In the genomic region with DNA sequence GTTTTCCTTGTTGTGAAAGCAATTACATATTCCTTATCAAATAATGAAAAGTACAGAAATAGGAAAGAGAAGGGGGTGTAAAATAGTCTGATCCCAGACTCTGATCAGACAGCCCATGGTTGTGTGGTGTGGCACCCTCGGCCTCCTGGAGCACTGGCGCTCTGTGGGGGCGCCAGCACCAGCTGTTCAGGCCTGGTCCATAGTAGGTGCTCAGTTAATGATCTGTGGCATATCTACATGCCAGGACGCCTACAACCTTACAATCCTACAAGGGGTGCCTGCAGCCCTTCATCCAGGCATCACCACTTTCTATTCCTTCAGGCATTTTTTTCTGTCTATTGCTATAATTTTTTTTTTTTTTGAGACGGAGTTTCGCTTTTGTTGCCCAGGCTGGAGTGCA, we compare ENCODE assay signal across 2 cellular contexts.
TF ChIP-seq lines count a peak whose summit lies in the region.

No MANE protein-coding gene starts in this region.

TF ChIP-seq in liver, 16 proteins besides CTCF, POLR2A, EP300 and RAD21:
- TF ChIP-seq JUND (IDR thresholded peaks at IDR 0.05) (no peak), RXRA (IDR thresholded peaks at IDR 0.05) (no peak), SP1 (IDR thresholded peaks at IDR 0.05) (no peak), TAF1 (conservative IDR thresholded peaks at IDR 0.05) (no peak), GABPA (IDR thresholded peaks at IDR 0.05 in 1 of 2, conservative IDR thresholded peaks at IDR 0.05 in 1 of 2) (no peak), EGR1 (IDR thresholded peaks at IDR 0.05; ENCODE audit: low read depth in 2 of 2) (no peak)
- TF ChIP-seq, protein P1, sequence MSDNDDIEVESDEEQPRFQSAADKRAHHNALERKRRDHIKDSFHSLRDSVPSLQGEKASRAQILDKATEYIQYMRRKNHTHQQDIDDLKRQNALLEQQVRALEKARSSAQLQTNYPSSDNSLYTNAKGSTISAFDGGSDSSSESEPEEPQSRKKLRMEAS (IDR thresholded peaks at IDR 0.05), result no peak
- TF ChIP-seq, protein P2, sequence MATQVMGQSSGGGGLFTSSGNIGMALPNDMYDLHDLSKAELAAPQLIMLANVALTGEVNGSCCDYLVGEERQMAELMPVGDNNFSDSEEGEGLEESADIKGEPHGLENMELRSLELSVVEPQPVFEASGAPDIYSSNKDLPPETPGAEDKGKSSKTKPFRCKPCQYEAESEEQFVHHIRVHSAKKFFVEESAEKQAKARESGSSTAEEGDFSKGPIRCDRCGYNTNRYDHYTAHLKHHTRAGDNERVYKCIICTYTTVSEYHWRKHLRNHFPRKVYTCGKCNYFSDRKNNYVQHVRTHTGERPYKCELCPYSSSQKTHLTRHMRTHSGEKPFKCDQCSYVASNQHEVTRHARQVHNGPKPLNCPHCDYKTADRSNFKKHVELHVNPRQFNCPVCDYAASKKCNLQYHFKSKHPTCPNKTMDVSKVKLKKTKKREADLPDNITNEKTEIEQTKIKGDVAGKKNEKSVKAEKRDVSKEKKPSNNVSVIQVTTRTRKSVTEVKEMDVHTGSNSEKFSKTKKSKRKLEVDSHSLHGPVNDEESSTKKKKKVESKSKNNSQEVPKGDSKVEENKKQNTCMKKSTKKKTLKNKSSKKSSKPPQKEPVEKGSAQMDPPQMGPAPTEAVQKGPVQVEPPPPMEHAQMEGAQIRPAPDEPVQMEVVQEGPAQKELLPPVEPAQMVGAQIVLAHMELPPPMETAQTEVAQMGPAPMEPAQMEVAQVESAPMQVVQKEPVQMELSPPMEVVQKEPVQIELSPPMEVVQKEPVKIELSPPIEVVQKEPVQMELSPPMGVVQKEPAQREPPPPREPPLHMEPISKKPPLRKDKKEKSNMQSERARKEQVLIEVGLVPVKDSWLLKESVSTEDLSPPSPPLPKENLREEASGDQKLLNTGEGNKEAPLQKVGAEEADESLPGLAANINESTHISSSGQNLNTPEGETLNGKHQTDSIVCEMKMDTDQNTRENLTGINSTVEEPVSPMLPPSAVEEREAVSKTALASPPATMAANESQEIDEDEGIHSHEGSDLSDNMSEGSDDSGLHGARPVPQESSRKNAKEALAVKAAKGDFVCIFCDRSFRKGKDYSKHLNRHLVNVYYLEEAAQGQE (IDR thresholded peaks at IDR 0.05), result no peak

TF ChIP-seq in HepG2, 621 proteins besides CTCF, POLR2A, EP300 and RAD21:
- no peak for TF ChIP-seq ZNF589 (CRISPR knock-in tag; conservative IDR thresholded peaks at IDR 0.05)
- TF ChIP-seq ATF7 (IDR thresholded peaks at IDR 0.05), result no peak
- no peak for TF ChIP-seq ATF7 (CRISPR knock-in tag; IDR thresholded peaks at IDR 0.05)
- TF ChIP-seq MED1 (CRISPR knock-in tag; IDR thresholded peaks at IDR 0.05), result no peak
TF ChIP-seq in HepG2: peak in this region for 0.
